In the genomic region with DNA sequence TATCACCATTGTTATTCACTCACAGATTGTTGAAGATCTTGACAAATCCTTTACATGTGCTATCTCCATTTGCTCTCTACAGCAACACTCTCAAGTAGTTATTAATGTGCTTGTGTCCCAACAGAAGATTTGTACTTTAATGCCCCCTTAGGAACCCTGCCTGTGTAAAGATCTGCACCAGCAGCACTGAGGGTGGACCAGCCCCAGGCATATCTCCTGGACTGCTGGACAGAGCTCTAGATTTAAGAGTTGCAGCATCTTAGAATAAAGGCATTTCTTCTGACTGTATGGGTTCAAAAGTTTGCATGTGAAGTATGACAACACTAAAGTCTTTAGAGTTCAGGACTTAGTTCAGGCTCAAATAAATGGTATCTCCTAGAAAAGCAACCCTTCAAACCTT, we compare ENCODE assay signal across 25 cellular contexts.
"Had no signal": no experiment of that assay in that cellular context is flagged by ENCODE, and none has a peak within 500 bp of the region (broad histone marks: within the 10 kb centered on the region; RNA-seq: fewer than 3 reads in every experiment).

No MANE protein-coding gene starts in this region.

- DNase-seq: naive thymus-derived CD8-positive, alpha-beta T cell; nephron progenitor cell; nucleus accumbens; pancreas; right cardiac atrium; right lobe of liver; sigmoid colon; small intestine; stimulated activated CD4-positive, alpha-beta T cell treated with anti-CD3 and anti-CD28 coated beads, Interleukin-15, amount 100 ng/mL, for 24 hours; stimulated activated CD4-positive, alpha-beta T cell treated with anti-CD3 and anti-CD28 coated beads, Interleukin-2, amount 100 ng/mL, for 24 hours; stimulated activated CD4-positive, alpha-beta T cell treated with anti-CD3 and anti-CD28 coated beads, Interleukin-2, amount 100 ng/mL, for 48 hours; stimulated activated CD4-positive, alpha-beta T cell treated with anti-CD3 and anti-CD28 coated beads, Interleukin-4, amount 100 ng/mL, for 24 hours; stimulated activated naive B cell treated with anti-CD40 and anti-IgM and Interleukin-4, amounts not matched to agents 10 μg/mL and 1 μg/mL and 100 μg/mL, for 72 hours; stimulated activated naive CD4-positive, alpha-beta T cell treated with Interleukin-2 at 50 U/mL for 16 hours; stomach; thyroid gland; trophoblast cell; upper lobe of left lung; uterus had no signal

- ATAC-seq: naive thymus-derived CD8-positive, alpha-beta T cell; natural killer cell treated with Interleukin-12 subunit alpha and Interleukin-12 subunit beta and Interleukin-15 and Interleukin-18, amount 100 ng/mL, for 72 hours; pancreas; right cardiac atrium; right lobe of liver; stimulated activated effector memory CD8-positive, alpha-beta T cell treated with anti-CD3 and anti-CD28 coated beads, Interleukin-12 subunit alpha, Interleukin-12 subunit beta, amount 100 ng/mL, for 72 hours; stimulated activated naive B cell treated with anti-CD40 and anti-IgM and Interleukin-4, amounts not matched to agents 10 μg/mL and 1 μg/mL and 100 μg/mL, for 72 hours had no signal

- H3K4me3 ChIP-seq: pancreas, prostate gland, right lobe of liver, sigmoid colon, stomach, thoracic aorta, thyroid gland, tibial nerve, upper lobe of left lung, uterus had no signal

- H3K27me3 ChIP-seq: neutrophil, pancreas, right lobe of liver, sigmoid colon, stomach, thyroid gland, tibial nerve, upper lobe of left lung, uterus had no signal

- H3K36me3 ChIP-seq: neutrophil, pancreas, prostate gland, right lobe of liver, sigmoid colon, thoracic aorta, thyroid gland, tibial nerve, upper lobe of left lung, uterus had no signal

- H3K4me1 ChIP-seq: pancreas, prostate gland, sigmoid colon, stomach, thyroid gland, tibial nerve, upper lobe of left lung, uterus had no signal

- H3K9me3 ChIP-seq: neutrophil, pancreas, prostate gland, right lobe of liver, sigmoid colon, stomach, thoracic aorta, thyroid gland, tibial nerve, upper lobe of left lung, uterus had no signal

- H3K27ac ChIP-seq: neutrophil, pancreas, prostate gland, right lobe of liver, sigmoid colon, stomach, thoracic aorta, thyroid gland, tibial nerve, upper lobe of left lung, uterus had no signal
